ENCODE assay signal across 3 cellular contexts in genomic region chr22:40001800-40002577, GRCh38.
TF ChIP-seq lines count a peak whose summit lies in the region.

No MANE protein-coding gene starts in this region.

TF ChIP-seq in HepG2, 621 proteins besides CTCF, POLR2A, EP300 and RAD21 (continues in another document):
- TF ChIP-seq CC2D1A (CRISPR knock-in tag; IDR thresholded peaks at IDR 0.05): no peak
- TF ChIP-seq JARID2 (CRISPR knock-in tag; IDR thresholded peaks at IDR 0.05; ENCODE audit: insufficient replicate concordance): no peak
- TF ChIP-seq ZNF563 (CRISPR knock-in tag; IDR thresholded peaks at IDR 0.05): no peak
- TF ChIP-seq PBX2 (CRISPR knock-in tag; IDR thresholded peaks at IDR 0.05): no peak
- no peak for TF ChIP-seq SOX6 (IDR thresholded peaks at IDR 0.05)
- no peak for TF ChIP-seq SOX6 (CRISPR knock-in tag; IDR thresholded peaks at IDR 0.05)
- no peak for TF ChIP-seq MYC (CRISPR knock-in tag; IDR thresholded peaks at IDR 0.05; ENCODE audit: borderline replicate concordance)
- peak; percentile 23; the same call in 1 of the 2 replicates for TF ChIP-seq UBTF (CRISPR knock-in tag; IDR thresholded peaks at IDR 0.05)
- no peak for TF ChIP-seq BCLAF1 (IDR thresholded peaks at IDR 0.05)
- TF ChIP-seq THAP7 (CRISPR knock-in tag; IDR thresholded peaks at IDR 0.05): no peak

TF ChIP-seq in K562, 482 proteins besides CTCF, POLR2A, EP300 and RAD21 (continues in another document):
- TF ChIP-seq E2F4 (CRISPR knock-in tag; IDR thresholded peaks at IDR 0.05; ENCODE audit: low read depth) (no peak), FOXK2 (conservative IDR thresholded peaks at IDR 0.05 in 1 of 2, IDR thresholded peaks at IDR 0.05 in 1 of 2; ENCODE audit: low read depth in 2 of 2) (no peak), SIRT6 (IDR thresholded peaks at IDR 0.05; ENCODE audit: low read depth, low read length) (no peak), HIVEP1 (CRISPR knock-in tag; IDR thresholded peaks at IDR 0.05) (no peak), SAP30 (IDR thresholded peaks at IDR 0.05; ENCODE audit: borderline replicate concordance, insufficient read depth, low read depth, low read length, poor library complexity, severe bottlenecking) (no peak), DEAF1 (CRISPR knock-in tag; IDR thresholded peaks at IDR 0.05) (no peak), SMC3 (conservative IDR thresholded peaks at IDR 0.05; ENCODE audit: insufficient read depth, low read depth, low read length) (no peak), ESRRA (IDR thresholded peaks at IDR 0.05; ENCODE audit: borderline replicate concordance, low read depth) (no peak)

TF ChIP-seq in SK-N-SH treated with all-trans-retinoic acid at 6 μM for 48 hours, 23 proteins besides CTCF, POLR2A, EP300 and RAD21:
- TF ChIP-seq ZNF565 (CRISPR knock-in tag; conservative IDR thresholded peaks at IDR 0.05; ENCODE audit: low read depth): no peak
- no peak for TF ChIP-seq CREB5 (CRISPR knock-in tag; IDR thresholded peaks at IDR 0.05; ENCODE audit: low read depth)
- TF ChIP-seq ZC3H10 (CRISPR knock-in tag; IDR thresholded peaks at IDR 0.05): no peak
- no peak for TF ChIP-seq TSHZ2 (CRISPR knock-in tag; IDR thresholded peaks at IDR 0.05)
- TF ChIP-seq ESRRG (CRISPR knock-in tag; IDR thresholded peaks at IDR 0.05): no peak
- no peak for TF ChIP-seq GLIS3 (CRISPR knock-in tag; IDR thresholded peaks at IDR 0.05)
- TF ChIP-seq TCF4 (CRISPR knock-in tag; IDR thresholded peaks at IDR 0.05; ENCODE audit: borderline replicate concordance): no peak
- TF ChIP-seq CSDC2 (CRISPR knock-in tag; IDR thresholded peaks at IDR 0.05): no peak
- TF ChIP-seq TOX (CRISPR knock-in tag; IDR thresholded peaks at IDR 0.05; ENCODE audit: borderline replicate concordance): no peak
